In the genomic region with DNA sequence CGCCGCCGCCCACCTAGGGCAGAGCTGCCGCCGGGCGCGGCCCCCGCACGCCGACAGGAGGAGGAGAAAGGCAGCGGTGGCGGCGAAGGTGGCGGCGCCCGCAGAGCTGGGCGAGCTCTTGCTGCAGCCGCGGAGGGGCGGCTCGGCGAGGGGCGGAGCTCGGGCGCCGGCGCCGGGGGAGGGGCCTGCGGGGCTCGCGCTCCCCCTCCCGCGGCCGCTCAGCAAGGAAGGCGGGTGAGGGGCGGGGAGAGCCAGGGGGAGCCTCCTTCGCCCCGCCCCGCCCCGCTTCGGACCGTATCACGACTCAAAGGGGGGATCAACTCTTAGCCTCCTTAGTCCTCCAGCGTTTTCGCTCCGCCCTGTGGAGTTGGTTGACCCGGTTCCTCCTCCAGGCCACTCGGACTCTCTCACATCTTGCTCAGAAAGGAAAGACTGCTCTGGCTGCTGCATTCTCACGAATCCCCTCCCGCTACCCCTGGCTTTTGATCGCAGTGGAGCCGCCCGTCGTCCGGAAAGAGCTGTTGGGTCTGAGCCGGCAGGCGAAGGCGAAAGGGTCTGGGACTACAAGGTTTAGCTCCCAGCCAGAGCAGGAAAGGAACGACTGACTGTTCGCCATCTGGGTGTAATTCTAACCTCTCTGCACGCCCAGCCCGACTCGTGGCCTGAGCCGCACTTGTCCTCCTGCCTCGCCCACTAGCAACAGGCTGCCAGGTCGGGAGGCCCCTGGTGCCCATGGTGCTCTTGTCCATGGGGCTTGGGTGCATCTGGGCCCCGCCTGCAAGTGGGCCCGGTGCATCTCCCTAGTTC, we compare ENCODE assay signal across 8 cellular contexts. TPM values are rescaled to one million over a fixed set of nuclear protein-coding genes. Genes with fewer than 3 reads are reported as not detected.
DNase-seq lines count a peak whose midpoint lies in the region; ATAC-seq and TF ChIP-seq lines count a peak whose summit lies in the region.

Gene ATP8A1, minus strand, starts transcription at position 120 of the 807 bp plus-strand sequence. CDS start 232 bp downstream, outside the sequence.

- ATAC-seq in GM19397 (IDR thresholded peaks at IDR 0.05; ENCODE audit: unreplicated experiment) (peak; percentile 77), HG03565 (IDR thresholded peaks at IDR 0.05; ENCODE audit: unreplicated experiment) (peak; percentile 61), left lung (peak; percentile 96)

- H3K27me3 Mint-ChIP-seq in CD14-positive monocyte (ENCODE audit: low read depth in 3 of 3), result peaks cover 0 to 1% (median 0%) of the 10 kb centered on the region in 3 donors
- no peaks in the 10 kb centered on the region for H3K27me3 Mint-ChIP-seq in dendritic cell treated with granulocyte-macrophage colony-stimulating factor and Interleukin-4, amounts not matched to agents 40 ng/mL and 50 ng/mL, for 4 days

- peak within 1 kb of the TSS; percentile 96 to 100 (median 100) for H3K27ac Mint-ChIP-seq in CD14-positive monocyte
- peak within 1 kb of the TSS; percentile 100 for H3K27ac Mint-ChIP-seq in dendritic cell treated with granulocyte-macrophage colony-stimulating factor and Interleukin-4, amounts not matched to agents 40 ng/mL and 50 ng/mL, for 4 days

- H3K9me3 ChIP-seq in left lung, result no peaks in the 10 kb centered on the region

- no peaks in the 10 kb centered on the region for H3K36me3 ChIP-seq in left lung

- H3K4me1 Mint-ChIP-seq in CD14-positive monocyte, result peaks cover 36% of the 10 kb centered on the region
- H3K4me1 Mint-ChIP-seq in dendritic cell treated with granulocyte-macrophage colony-stimulating factor and Interleukin-4, amounts not matched to agents 40 ng/mL and 50 ng/mL, for 4 days (ENCODE audit: low read depth), result peaks cover 48% of the 10 kb centered on the region

- peak within 1 kb of the TSS; percentile 84 to 94 for H3K4me3 ChIP-seq in left lung

- peak within 1 kb of the TSS; percentile 98 for H3K4me3 Mint-ChIP-seq in CD14-positive monocyte
- peak within 1 kb of the TSS; percentile 96 for H3K4me3 Mint-ChIP-seq in dendritic cell treated with granulocyte-macrophage colony-stimulating factor and Interleukin-4, amounts not matched to agents 40 ng/mL and 50 ng/mL, for 4 days

- intact Hi-C loops in CD14-positive monocyte (cut with micrococcal nuclease) (loop anchor here in 1 of 2 donors (10.0 kb wide), 1 partner anchor 722 kb away; the partner anchor contains the start of gene TMEM33), left lung (cut with DNase I) (no loop called here)
- intact Hi-C loops in dendritic cell treated with granulocyte-macrophage colony-stimulating factor and Interleukin-4, amounts not matched to agents 40 ng/mL and 50 ng/mL, for 4 days (cut with micrococcal nuclease), result loop anchor here (10.0 kb wide), 1 partner anchor 722 kb away; the partner anchor contains the start of gene TMEM33

- H3K27me3 ChIP-seq in left lung, result no peaks in the 10 kb centered on the region

- DNase-seq in CD14-positive monocyte (ENCODE audit: low spot score) (peak; percentile 77), NCI-H748 treated with DMSO at 0.1 percent for 48 hours (lab: John Stamatoyannopoulos, UW) (peak; percentile 74), left lung (peak; percentile 95 to 99)
- DNase-seq in activated CD4-positive, alpha-beta T cell treated with anti-CD3 and anti-CD28 coated beads, Interleukin-2, amount 50 U/mL, for 24 hours (ENCODE audit: low read depth in 1 of 2, low spot score in 1 of 2), result peak; percentile 84
- DNase-seq in stimulated activated CD4-positive, alpha-beta T cell treated with anti-CD3 and anti-CD28 coated beads, Interleukin-2, amount 100 ng/mL, for 4 hours (ENCODE audit: low read depth), result peak; percentile 91

- H3K4me1 ChIP-seq in left lung, result peaks cover 14 to 35% of the 10 kb centered on the region in 2 donors

- peak within 1 kb of the TSS; percentile 92 to 95 for H3K27ac ChIP-seq in left lung

- peaks cover 7 to 8% of the 10 kb centered on the region in 2 donors for H3K36me3 Mint-ChIP-seq in CD14-positive monocyte
- H3K36me3 Mint-ChIP-seq in dendritic cell treated with granulocyte-macrophage colony-stimulating factor and Interleukin-4, amounts not matched to agents 40 ng/mL and 50 ng/mL, for 4 days (ENCODE audit: low read depth), result peaks cover 26% of the 10 kb centered on the region

- TF ChIP-seq CTCF in CD14-positive monocyte (IDR thresholded peaks at IDR 0.05) (no peak), left lung (IDR thresholded peaks at IDR 0.05) (no peak)

- peaks cover 2 to 8% (median 4%) of the 10 kb centered on the region in 7 donors for H3K9me3 Mint-ChIP-seq in CD14-positive monocyte
- peaks cover 12% of the 10 kb centered on the region for H3K9me3 Mint-ChIP-seq in dendritic cell treated with granulocyte-macrophage colony-stimulating factor and Interleukin-4, amounts not matched to agents 40 ng/mL and 50 ng/mL, for 4 days

RNA-seq across cellular contexts. Expression of gene ATP8A1, which starts in this region (rescaled TPM):
- polyA plus RNA-seq in CD14-positive monocyte, result 1 to 10 TPM; 2.2 to 3.2 TPM
- 10 to 100 TPM; 37.2 to 60.9 TPM for total RNA-seq in left lung

Comparison
In these comparisons a context has a peak if more than half of its experiments do, and no peak if none do; other contexts are left out.
1. Peak in every context shown above with its lines: DNase-seq, ATAC-seq, H3K4me3 ChIP-seq and H3K27ac ChIP-seq.